1 cellular context compared by ENCODE assay signal in genomic region chr14:49641697-49642129, GRCh38.
TF ChIP-seq lines count a peak whose summit lies in the region.

No MANE protein-coding gene starts in this region.

TF ChIP-seq in HepG2, 621 proteins besides CTCF, POLR2A, EP300 and RAD21 (continued from another document and continues in another):
- TF ChIP-seq RNF2 (conservative IDR thresholded peaks at IDR 0.05; ENCODE audit: low read depth) (no peak), NR2C2 (CRISPR knock-in tag; IDR thresholded peaks at IDR 0.05; ENCODE audit: borderline replicate concordance) (no peak; the same call in 1 of the 2 replicates), DPF2 (CRISPR knock-in tag; IDR thresholded peaks at IDR 0.05; ENCODE audit: borderline replicate concordance, low read depth) (peak; percentile 83), SAP130 (CRISPR knock-in tag; IDR thresholded peaks at IDR 0.05; ENCODE audit: low read depth) (peak; percentile 99), SMAD9 (CRISPR knock-in tag; IDR thresholded peaks at IDR 0.05) (no peak), MXD3 (CRISPR knock-in tag; IDR thresholded peaks at IDR 0.05) (no peak), ZNF772 (CRISPR knock-in tag; IDR thresholded peaks at IDR 0.05) (peak; percentile 67; the same call in 1 of the 2 replicates), ZNF460 (CRISPR knock-in tag; IDR thresholded peaks at IDR 0.05; ENCODE audit: borderline replicate concordance) (peak; percentile 55; the same call in 1 of the 2 replicates), PRDM4 (CRISPR knock-in tag; IDR thresholded peaks at IDR 0.05; ENCODE audit: borderline replicate concordance) (no peak), ZNF776 (CRISPR knock-in tag; IDR thresholded peaks at IDR 0.05) (no peak), TBX2 (CRISPR knock-in tag; IDR thresholded peaks at IDR 0.05; ENCODE audit: borderline replicate concordance) (peak; percentile 93), HINFP (CRISPR knock-in tag; IDR thresholded peaks at IDR 0.05; ENCODE audit: low read depth) (no peak), ZBTB4 (CRISPR knock-in tag; IDR thresholded peaks at IDR 0.05; ENCODE audit: borderline replicate concordance) (no peak; the same call in 1 of the 2 replicates), GTF3A (CRISPR knock-in tag; conservative IDR thresholded peaks at IDR 0.05) (no peak), ELK4 (CRISPR knock-in tag; IDR thresholded peaks at IDR 0.05; ENCODE audit: borderline replicate concordance) (no peak), ISL2 (CRISPR knock-in tag; IDR thresholded peaks at IDR 0.05) (peak; percentile 94), ZSCAN5A (CRISPR knock-in tag; IDR thresholded peaks at IDR 0.05; ENCODE audit: borderline replicate concordance) (peak; percentile 69; the same call in 1 of the 2 replicates), ZFP36L1 (CRISPR knock-in tag; IDR thresholded peaks at IDR 0.05) (no peak), DZIP1 (CRISPR knock-in tag; IDR thresholded peaks at IDR 0.05) (no peak), ZNF879 (CRISPR knock-in tag; IDR thresholded peaks at IDR 0.05) (no peak), ATRX (CRISPR knock-in tag; IDR thresholded peaks at IDR 0.05; ENCODE audit: borderline replicate concordance) (no peak), ZHX2 (IDR thresholded peaks at IDR 0.05; ENCODE audit: low read depth) (no peak), ZHX2 (CRISPR knock-in tag; IDR thresholded peaks at IDR 0.05; ENCODE audit: borderline replicate concordance) (no peak), ESRRA (CRISPR knock-in tag; IDR thresholded peaks at IDR 0.05; ENCODE audit: low read depth) (0 out of 2 replicates have a peak, but pooled peaks have one; percentile 68), CAMTA2 (CRISPR knock-in tag; IDR thresholded peaks at IDR 0.05; ENCODE audit: borderline replicate concordance) (no peak), CREBL2 (CRISPR knock-in tag; IDR thresholded peaks at IDR 0.05; ENCODE audit: borderline replicate concordance) (no peak), HDAC2 (CRISPR knock-in tag; IDR thresholded peaks at IDR 0.05) (peak; percentile 95), ZNF296 (CRISPR knock-in tag; conservative IDR thresholded peaks at IDR 0.05) (no peak), ZSCAN30 (CRISPR knock-in tag; IDR thresholded peaks at IDR 0.05) (no peak), ZNF18 (CRISPR knock-in tag; IDR thresholded peaks at IDR 0.05; ENCODE audit: insufficient replicate concordance) (peak; percentile 93), DNMT3B (CRISPR knock-in tag; conservative IDR thresholded peaks at IDR 0.05) (no peak), ZFX (CRISPR knock-in tag; IDR thresholded peaks at IDR 0.05; ENCODE audit: low read depth) (peak; percentile 37; the same call in 1 of the 2 replicates), TCF12 (IDR thresholded peaks at IDR 0.05) (no peak), TCF12 (CRISPR knock-in tag; IDR thresholded peaks at IDR 0.05) (peak; percentile 87; the same call in 1 of the 2 replicates), GLMP (CRISPR knock-in tag; IDR thresholded peaks at IDR 0.05; ENCODE audit: borderline replicate concordance) (no peak), ZNF17 (CRISPR knock-in tag; IDR thresholded peaks at IDR 0.05) (no peak), ZNF713 (CRISPR knock-in tag; IDR thresholded peaks at IDR 0.05) (no peak)
